In genomic region chr7:125927556-125927955, GRCh38 we compare ENCODE assay signal across 22 cellular contexts.
A peak's percentile ranks its signal among the peaks of the same experiment; 100 is the strongest.
DNase-seq lines count a peak whose midpoint lies in the region; ATAC-seq lines count a peak whose summit lies in the region.
"Had no signal": no experiment of that assay in that cellular context is flagged by ENCODE, and none has a peak within 500 bp of the region (broad histone marks: within the 10 kb centered on the region; RNA-seq: fewer than 3 reads in every experiment).

No MANE protein-coding gene starts in this region.

- no peak overlapping the region for H3K4me3 ChIP-seq in SJCRH30
- H3K4me3 ChIP-seq in iPS-20b (ENCODE audit: low read length) = peak overlapping the region; percentile 39; the same call in 1 of the 2 replicates
- H3K4me3 ChIP-seq: coronary artery had no signal

- H3K9me3 ChIP-seq in SJCRH30 (replicated peaks) (no peaks in the 10 kb centered on the region), iPS-20b (ENCODE audit: insufficient read depth, low read depth, low read length) (no peaks in the 10 kb centered on the region)

- H3K36me3 ChIP-seq in SJCRH30 = no peaks in the 10 kb centered on the region
- no peaks in the 10 kb centered on the region for H3K36me3 ChIP-seq in iPS-20b (ENCODE audit: insufficient read depth, low read depth, low read length)
- H3K36me3 ChIP-seq: brain microvascular endothelial cell, WERI-Rb-1 had no signal

- ATAC-seq in GM19452 (IDR thresholded peaks at IDR 0.05; ENCODE audit: unreplicated experiment) = no peak
- ATAC-seq: activated CD8-positive, alpha-beta T cell treated with anti-CD3 and anti-CD28 coated beads, Interleukin-2, amount 10 ng/mL, durations not matched to agents 7 days and 5 days; activated T-cell treated with anti-CD3 and anti-CD28 coated beads, Interleukin-2, amount 50 U/mL, for 72 hours had no signal

- DNase-seq in DMS79 (lab: John Stamatoyannopoulos, UW) (peak; percentile 96), NCI-H1436 treated with DMSO at 0.1 percent for 48 hours (lab: John Stamatoyannopoulos, UW) (peak; percentile 54), SJCRH30 (peak; percentile 17 to 66), CD1c-positive myeloid dendritic cell (ENCODE audit: extremely low spot score) (no peak), DMS114 treated with DMSO at 0.1 percent for 48 hours (lab: John Stamatoyannopoulos, UW; ENCODE audit: unreplicated experiment) (no peak), superior temporal gyrus (ENCODE audit: extremely low spot score) (no peak)
- DNase-seq: activated CD8-positive, alpha-beta T cell treated with anti-CD3 and anti-CD28 coated beads, Interleukin-2, amount 10 ng/mL, durations not matched to agents 7 days and 5 days; activated T-cell treated with anti-CD3 and anti-CD28 coated beads, Interleukin-2, amount 50 U/mL, for 72 hours; brain microvascular endothelial cell; Calu3; GOT3; KBM-7; NCI-H1105 treated with DMSO at 0.1 percent for 48 hours; NCI-H82; posterior cingulate gyrus; stimulated activated CD4-positive, alpha-beta T cell treated with anti-CD3 and anti-CD28 coated beads, Interleukin-4, amount 100 ng/mL, for 24 hours; substantia nigra; WERI-Rb-1 had no signal

- H3K4me1 ChIP-seq in SJCRH30 (no peaks in the 10 kb centered on the region), iPS-20b (ENCODE audit: insufficient read depth, low read length) (peaks cover 26% of the 10 kb centered on the region)

- H3K27ac ChIP-seq in SJCRH30 (no peak overlapping the region), iPS-20b (ENCODE audit: low read length) (no peak overlapping the region)
- H3K27ac ChIP-seq: brain microvascular endothelial cell, coronary artery, HL-60, WERI-Rb-1 had no signal

- peak overlapping the region; percentile 25; the same call in 1 of the 2 replicates for H3K9ac ChIP-seq in iPS-20b (ENCODE audit: low read depth, low read length)

- no peaks in the 10 kb centered on the region for H3K27me3 ChIP-seq in SJCRH30
- no peaks in the 10 kb centered on the region for H3K27me3 ChIP-seq in iPS-20b (ENCODE audit: insufficient read depth, low read length)
- H3K27me3 ChIP-seq: brain microvascular endothelial cell had no signal

Comparison
In these comparisons a context has a peak if more than half of its experiments do, and no peak if none do; other contexts are left out.
1. DNase-seq: peak in DMS79 (single experiment), NCI-H1436 treated with DMSO at 0.1 percent for 48 hours (single experiment) and SJCRH30 (2 of 2); none in CD1c-positive myeloid dendritic cell (single experiment), DMS114 treated with DMSO at 0.1 percent for 48 hours (single experiment) and superior temporal gyrus (single experiment).